ENCODE assay signal across 28 cellular contexts in the genomic region with DNA sequence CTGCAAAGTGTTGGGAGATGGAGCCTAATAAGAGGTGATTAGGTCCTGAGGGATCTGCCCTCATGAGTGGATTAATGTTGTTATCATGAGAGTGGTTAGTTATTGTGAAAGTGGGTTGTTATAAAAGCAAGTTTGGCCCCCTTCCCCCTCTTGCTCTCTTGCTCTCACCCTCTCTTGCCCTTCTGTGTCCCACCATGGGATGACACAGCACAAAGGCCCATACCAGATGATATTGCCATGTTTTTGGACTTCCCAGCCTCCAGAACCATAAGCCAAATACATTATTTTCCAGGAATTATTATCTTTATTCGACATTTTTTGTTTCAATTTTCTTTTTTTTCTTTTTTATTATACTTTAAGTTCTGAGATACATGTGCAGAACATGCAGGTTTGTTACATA. TPM values are rescaled to one million over a fixed set of nuclear protein-coding genes. Genes with fewer than 3 reads are reported as not detected.
DNase-seq lines count a peak whose midpoint lies in the region; ATAC-seq, FAIRE-seq and TF ChIP-seq lines count a peak whose summit lies in the region.
"Had no signal": no experiment of that assay in that cellular context is flagged by ENCODE, and none has a peak within 500 bp of the region (broad histone marks: within the 10 kb centered on the region; RNA-seq: fewer than 3 reads in every experiment).

No MANE protein-coding gene starts in this region.

- H3K9ac ChIP-seq in H1 (replicated peaks in 1 of 4; ENCODE audit: extremely low read depth in 1 of 4, low read depth in 3 of 4, low read length in 3 of 4) = no peak overlapping the region
- H3K9ac ChIP-seq: BLaER1 had no signal

- H3K4ac ChIP-seq in H1 (replicated peaks; ENCODE audit: insufficient read length, low read depth, low read length) = no peak overlapping the region

- H4K20me1 ChIP-seq in H1 (replicated peaks in 1 of 2; ENCODE audit: control insufficient read depth in 1 of 2, insufficient read depth in 2 of 2, low read length in 2 of 2) = no peaks in the 10 kb centered on the region
- H4K20me1 ChIP-seq: BLaER1 had no signal

- no peak overlapping the region for H3K27ac Mint-ChIP-seq in WTC11
- H3K27ac Mint-ChIP-seq: CD14-positive monocyte; CD4-positive, alpha-beta memory T cell; CD4-positive, CD25-positive, alpha-beta regulatory T cell; CD8-positive, alpha-beta memory T cell had no signal

- no peaks in the 10 kb centered on the region for H3K79me2 ChIP-seq in H1 (ENCODE audit: control insufficient read depth in 1 of 2, insufficient read depth in 2 of 2, low read length in 2 of 2)

- TF ChIP-seq CTCF in VCaP (conservative IDR thresholded peaks at IDR 0.05) (no peak), WTC11 (IDR thresholded peaks at IDR 0.05) (no peak), H1 (IDR thresholded peaks at IDR 0.05; ENCODE audit: control extremely low read depth in 1 of 3, insufficient read depth in 1 of 3, low read depth in 1 of 3, low read length in 3 of 3) (no peak), esophagus muscularis mucosa (IDR thresholded peaks at IDR 0.05) (no peak)

- POLR2A ChIA-PET in WTC11 (lab: Charles Lee) (no interaction called here), H1 (lab: Charles Lee; ENCODE audit: partially characterized antibody) (no interaction called here)

- no peak overlapping the region for H3K14ac ChIP-seq in H1 (ENCODE audit: insufficient read length)

- TF ChIP-seq EP300 in H1 (IDR thresholded peaks at IDR 0.05; ENCODE audit: borderline replicate concordance in 1 of 2, low read depth in 2 of 2, low read length in 2 of 2) = no peak
- TF ChIP-seq EP300 in esophagus muscularis mucosa (IDR thresholded peaks at IDR 0.05) = no peak

- no peak overlapping the region for H3K18ac ChIP-seq in H1 (ENCODE audit: extremely low read depth, low read length)

- ATAC-seq in WTC11 (no peak), left cardiac atrium (no peak)
- ATAC-seq: GM12878 had no signal

- no peak for TF ChIP-seq RAD21 in H1 (IDR thresholded peaks at IDR 0.05 in 1 of 2, conservative IDR thresholded peaks at IDR 0.05 in 1 of 2; ENCODE audit: low read depth in 2 of 2, low read length in 2 of 2)

- H4K91ac ChIP-seq in H1 (replicated peaks; ENCODE audit: insufficient read length, low read length) = no peak overlapping the region

- H3K27me3 Mint-ChIP-seq in WTC11 (ENCODE audit: low read depth) = peaks cover 2% of the 10 kb centered on the region; the same call in 1 of the 2 replicates
- H3K27me3 Mint-ChIP-seq: CD4-positive, CD25-positive, alpha-beta regulatory T cell had no signal

- H3K4me1 ChIP-seq in H1 (replicated peaks in 1 of 4; ENCODE audit: control insufficient read depth in 3 of 4, insufficient read depth in 4 of 4, low read length in 3 of 4) = peaks cover 3 to 15% (median 10%) of the 10 kb centered on the region in 4 experiments
- no peaks in the 10 kb centered on the region for H3K4me1 ChIP-seq in esophagus muscularis mucosa
- H3K4me1 ChIP-seq: BE2C, BLaER1 had no signal

- H3K36me3 ChIP-seq in H1 (ENCODE audit: control insufficient read depth in 2 of 4, insufficient read depth in 4 of 4, low read length in 3 of 4) (no peaks in the 10 kb centered on the region), esophagus muscularis mucosa (no peaks in the 10 kb centered on the region)
- H3K36me3 ChIP-seq: BE2C, BLaER1 had no signal

- no peak overlapping the region for H2BK5ac ChIP-seq in H1 (ENCODE audit: low read depth, low read length)

- no peak overlapping the region for H2AFZ ChIP-seq in H1 (ENCODE audit: low read length)

- no peaks in the 10 kb centered on the region for H3K27me3 ChIP-seq in H1 (replicated peaks in 1 of 4; ENCODE audit: control insufficient read depth in 3 of 4, extremely low read depth in 1 of 4, insufficient read depth in 3 of 4, low read length in 3 of 4)
- H3K27me3 ChIP-seq in esophagus muscularis mucosa = no peaks in the 10 kb centered on the region
- H3K27me3 ChIP-seq: BE2C, BLaER1 had no signal

- H2BK20ac ChIP-seq in H1 (ENCODE audit: low read length) = no peak overlapping the region

- no peak overlapping the region for H3K23ac ChIP-seq in H1 (ENCODE audit: insufficient read length)

- no peak for TF ChIP-seq POLR2A in H1 (IDR thresholded peaks at IDR 0.05; ENCODE audit: control extremely low read depth in 1 of 2, low read depth in 2 of 2, low read length in 2 of 2)
- no peak for TF ChIP-seq POLR2A in esophagus muscularis mucosa (IDR thresholded peaks at IDR 0.05; ENCODE audit: low read depth)

- intact Hi-C loops in esophagus muscularis mucosa (cut with DNase I) (no loop called here), left cardiac atrium (cut with DNase I) (no loop called here)

- no peak for FAIRE-seq in H1 (lab: Jason Lieb, UNC)
- FAIRE-seq: A204.1, GM12878, GM12892, GM18507 had no signal

- peaks cover 36% of the 10 kb centered on the region for H3K9me3 Mint-ChIP-seq in WTC11

- H2BK120ac ChIP-seq in H1 (replicated peaks; ENCODE audit: low read depth, low read length) = peak overlapping the region; percentile 28

- no peak overlapping the region for H3K4me2 ChIP-seq in H1 (ENCODE audit: insufficient read depth in 1 of 2, low read depth in 2 of 2, low read length in 2 of 2)
- H3K4me2 ChIP-seq: BLaER1 had no signal

- 0 out of 2 replicates have a peak overlapping the region, but pooled peaks have one; percentile 65 for H2AK5ac ChIP-seq in H1 (ENCODE audit: low read depth, low read length)

- DNase-seq in WTC11 (ENCODE audit: low spot score) (no peak), H1 (ENCODE audit: low read depth in 1 of 2, low spot score in 2 of 2) (no peak), esophagus muscularis mucosa (ENCODE audit: extremely low spot score) (no peak), hepatic stellate cell (ENCODE audit: low spot score) (no peak), left cardiac atrium (no peak)
- DNase-seq: 8988T; ACHN; BE2C; C1 segment of cervical spinal cord; CD4-positive, alpha-beta memory T cell; CD4-positive, CD25-positive, alpha-beta regulatory T cell; CD8-positive, alpha-beta memory T cell; DMS 273 treated with DMSO at 0.1 percent for 48 hours; DMS153; DMS53; DMS79; DND-41; EL; GDM1 had no signal

- peaks cover 30% of the 10 kb centered on the region for H3K36me3 Mint-ChIP-seq in WTC11
- H3K36me3 Mint-ChIP-seq: CD14-positive monocyte; CD4-positive, alpha-beta memory T cell; CD4-positive, CD25-positive, alpha-beta regulatory T cell had no signal

- no peak overlapping the region for H3K56ac ChIP-seq in H1 (replicated peaks; ENCODE audit: insufficient read length, low read depth, low read length)

- H2BK15ac ChIP-seq in H1 (ENCODE audit: low read length) = no peak overlapping the region

- no peak overlapping the region for H3K4me3 Mint-ChIP-seq in WTC11
- H3K4me3 Mint-ChIP-seq: CD14-positive monocyte; CD4-positive, alpha-beta memory T cell; CD4-positive, CD25-positive, alpha-beta regulatory T cell had no signal

- peak overlapping the region; percentile 81 for H3K27ac ChIP-seq in VCaP
- no peak overlapping the region for H3K27ac ChIP-seq in H1 (ENCODE audit: low read depth, low read length)
- H3K27ac ChIP-seq in esophagus muscularis mucosa (replicated peaks in 1 of 4) = no peak overlapping the region
- H3K27ac ChIP-seq: BLaER1 had no signal

- H3K4me1 Mint-ChIP-seq in WTC11 = peaks cover 63% of the 10 kb centered on the region
- H3K4me1 Mint-ChIP-seq: CD14-positive monocyte; CD4-positive, alpha-beta memory T cell; CD4-positive, CD25-positive, alpha-beta regulatory T cell; CD8-positive, alpha-beta memory T cell had no signal

- H3K4me3 ChIP-seq in H1 (ENCODE audit: extremely low read depth in 1 of 4, insufficient read depth in 2 of 4, low read depth in 3 of 4, low read length in 4 of 4) (no peak overlapping the region), esophagus muscularis mucosa (no peak overlapping the region)
- H3K4me3 ChIP-seq: BLaER1, GM12878 had no signal

- no peak overlapping the region for H4K8ac ChIP-seq in H1 (ENCODE audit: extremely low read depth, insufficient read depth, low read length)

- no peak overlapping the region for H4K5ac ChIP-seq in H1 (ENCODE audit: insufficient read length, low read depth, low read length)

- H3K79me1 ChIP-seq in H1 (ENCODE audit: low read depth, low read length) = no peaks in the 10 kb centered on the region

- H2BK12ac ChIP-seq in H1 (ENCODE audit: low read depth, low read length) = no peak overlapping the region

- 100% methylated on average over 1 of the region's 1 CpG; no CpG with 5 or more reads in 1 of the 2 experiments for WGBS in H1 (ENCODE audit: extremely low coverage in 1 of 2, insufficient coverage in 1 of 2, insufficient read length in 1 of 2, insufficient replicate concordance in 2 of 2, low coverage in 1 of 2, low lambda C conversion rate in 2 of 2, missing lambda C conversion rate in 1 of 2), 2 experiments
- 75% methylated on average over 1 of the region's 1 CpG for WGBS in esophagus muscularis mucosa

- CTCF ChIA-PET in WTC11 (lab: Charles Lee) = no interaction called here
- CTCF ChIA-PET in H1 (lab: Charles Lee; ENCODE audit: partially characterized antibody) = no interaction called here

- H3K23me2 ChIP-seq in H1 (ENCODE audit: low read depth, low read length) = peaks cover 4% of the 10 kb centered on the region; the same call in 1 of the 2 replicates

- H3K9me3 ChIP-seq in H1 (ENCODE audit: insufficient read depth in 2 of 2, low read depth in 1 of 2, low read length in 1 of 2) (peaks cover 12 to 13% of the 10 kb centered on the region in 2 experiments), esophagus muscularis mucosa (peaks cover 0 to 6% (median 0%) of the 10 kb centered on the region in 4 donors)
- H3K9me3 ChIP-seq: BE2C had no signal

TF ChIP-seq in WTC11, 78 proteins besides CTCF, POLR2A, EP300 and RAD21 (continues in another document):
- TF ChIP-seq FOXP1 (CRISPR knock-in tag; IDR thresholded peaks at IDR 0.05; ENCODE audit: borderline replicate concordance) = no peak
- TF ChIP-seq JAZF1 (CRISPR knock-in tag; IDR thresholded peaks at IDR 0.05) = no peak
- no peak for TF ChIP-seq NFE2L1 (CRISPR knock-in tag; IDR thresholded peaks at IDR 0.05)
- no peak for TF ChIP-seq TEAD1 (CRISPR knock-in tag; IDR thresholded peaks at IDR 0.05)

TF ChIP-seq in H1, 55 proteins besides CTCF, POLR2A, EP300 and RAD21 (continues in another document):
- TF ChIP-seq SIRT6 (IDR thresholded peaks at IDR 0.05; ENCODE audit: low read length) (no peak), KDM4A (IDR thresholded peaks at IDR 0.05; ENCODE audit: low read depth, low read length, severe bottlenecking) (no peak), BCL11A (IDR thresholded peaks at IDR 0.05; ENCODE audit: low read depth in 2 of 2, low read length in 2 of 2) (no peak), ASH2L (IDR thresholded peaks at IDR 0.05; ENCODE audit: low read length) (no peak)

RNA-seq across cellular contexts. Expression of a gene that starts 41.4 kb away (rescaled TPM):
- total RNA-seq in WTC11 (2021) = 3.3 to 3.6 TPM (median 3.5 TPM) in 3 replicates
- 4.4 TPM in 2 replicates for total RNA-seq in H1 (2021; fragmentation: NEBNext Ultra II Directional; extraction: Animal tissue kit (Norgen Biotek cat#: 25700))
- 4.0 and 5.4 TPM in 2 replicates for polyA plus RNA-seq in H1 (2011; rRNA removed)
- 5.9 TPM for polyA plus RNA-seq in H1 (2011; cell fraction: cytosol; rRNA removed)
- polyA plus RNA-seq in H1 (2011; cell fraction: nucleus; rRNA removed) = 8.7 TPM
- 3.1 to 4.7 TPM (median 4.4 TPM) in 4 replicates for polyA plus RNA-seq in H1 (2012, experiment 1 of 2)
- 1.0 TPM for polyA plus RNA-seq in H1 (2012, experiment 2 of 2)
- 2.4 TPM for polyA plus RNA-seq in H1 (2013, experiment 1 of 2)
- 2.8 TPM for polyA plus RNA-seq in H1 (2013, experiment 2 of 2)
- polyA minus RNA-seq in H1 (2011; rRNA and poly(A)+ RNA removed) = 11.7 and 16.5 TPM in 2 replicates
- 4.3 TPM for polyA minus RNA-seq in H1 (2011; cell fraction: cytosol; rRNA and poly(A)+ RNA removed)
- polyA minus RNA-seq in H1 (2011; cell fraction: nucleus; rRNA and poly(A)+ RNA removed) = 20.9 TPM
- total RNA-seq in esophagus muscularis mucosa = not detected
- 1 to 10 TPM; 4.6 to 6.3 TPM for total RNA-seq in left cardiac atrium
- total RNA-seq: A673; CD4-positive, alpha-beta memory T cell; CD4-positive, CD25-positive, alpha-beta regulatory T cell; CD8-positive, alpha-beta memory T cell; GM12878 had no signal
- polyA plus RNA-seq: AG04450; CD14-positive monocyte; CD4-positive, alpha-beta memory T cell; CD4-positive, CD25-positive, alpha-beta regulatory T cell; CD8-positive, alpha-beta memory T cell; GM12878 had no signal
